ENCODE assay signal across 9 cellular contexts in the genomic region with DNA sequence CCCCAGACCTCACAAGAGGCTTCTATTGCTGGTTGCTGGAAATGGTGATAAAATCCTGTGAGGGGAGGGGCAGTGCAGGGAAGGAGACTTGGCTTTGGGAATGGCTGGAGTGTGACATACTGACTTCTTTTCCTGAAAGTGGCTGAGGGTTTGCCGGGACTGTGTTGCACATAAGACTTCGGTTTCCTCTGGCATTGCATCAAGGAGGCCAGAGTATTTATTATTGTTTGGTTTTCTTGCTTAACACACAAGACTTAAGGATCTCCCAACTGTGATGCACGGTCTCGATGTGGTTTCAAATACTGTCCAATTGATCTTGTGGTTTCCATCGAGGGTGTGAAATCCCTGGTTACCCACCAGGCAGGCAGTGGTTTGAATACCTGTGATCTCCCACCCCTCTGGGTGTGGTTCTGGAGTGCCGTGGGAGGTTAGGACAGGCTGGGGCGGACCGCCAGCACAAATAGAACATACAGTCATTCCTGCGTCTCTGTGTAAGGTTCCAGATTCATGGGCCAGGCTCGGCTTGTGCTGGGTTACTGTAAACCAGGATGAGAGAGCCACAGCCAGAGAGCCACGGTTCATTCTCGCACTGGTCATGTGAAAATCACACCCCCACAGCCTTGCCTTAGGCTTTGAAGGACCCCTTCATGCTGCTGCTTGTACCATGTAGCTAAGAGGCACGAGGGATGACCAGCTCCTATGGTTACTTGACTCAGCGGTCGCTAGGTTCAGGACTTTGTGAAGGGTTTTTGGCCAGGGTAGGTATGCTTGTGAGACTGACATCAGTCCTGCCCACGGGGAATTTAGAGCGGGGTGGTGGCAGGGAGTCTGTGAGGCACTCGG. TPM values are rescaled to one million over a fixed set of nuclear protein-coding genes. Genes with fewer than 3 reads are reported as not detected.
DNase-seq lines count a peak whose midpoint lies in the region; ATAC-seq and TF ChIP-seq lines count a peak whose summit lies in the region.
"Had no signal": no experiment of that assay in that cellular context is flagged by ENCODE, and none has a peak within 500 bp of the region (broad histone marks: within the 10 kb centered on the region; RNA-seq: fewer than 3 reads in every experiment).

No MANE protein-coding gene starts in this region.

- no peaks in the 10 kb centered on the region for H3K36me3 ChIP-seq in KMS-11 (ENCODE audit: insufficient read depth)
- H3K36me3 ChIP-seq in left lung, result no peaks in the 10 kb centered on the region
- peaks cover 2 to 3% of the 10 kb centered on the region in 2 donors for H3K36me3 ChIP-seq in stomach smooth muscle (ENCODE audit: control insufficient read depth in 2 of 2, insufficient read depth in 2 of 2, low read length in 2 of 2)

- no peak overlapping the region for H3K27ac ChIP-seq in KMS-11
- peak overlapping the region; percentile 77 to 91 for H3K27ac ChIP-seq in left lung
- H3K27ac ChIP-seq in stomach smooth muscle (ENCODE audit: low read length), result peak overlapping the region; percentile 93

- no peak overlapping the region for H3K4me3 Mint-ChIP-seq in central memory CD8-positive, alpha-beta T cell
- H3K4me3 Mint-ChIP-seq: activated B cell treated with CpG ODN at 0.5 μM for 24 hours had no signal

- H3K9me3 ChIP-seq in left lung (no peaks in the 10 kb centered on the region), stomach smooth muscle (ENCODE audit: control insufficient read depth in 2 of 2, low read length in 2 of 2) (no peaks in the 10 kb centered on the region)

- no peaks in the 10 kb centered on the region for H3K9me3 Mint-ChIP-seq in central memory CD8-positive, alpha-beta T cell
- H3K9me3 Mint-ChIP-seq: activated B cell treated with CpG ODN at 0.5 μM for 24 hours had no signal

- no peak overlapping the region for H2AFZ ChIP-seq in KMS-11 (ENCODE audit: low read depth)

- H3K27me3 Mint-ChIP-seq in central memory CD8-positive, alpha-beta T cell, result no peaks in the 10 kb centered on the region
- H3K27me3 Mint-ChIP-seq: activated B cell treated with CpG ODN at 0.5 μM for 24 hours had no signal

- ATAC-seq in central memory CD8-positive, alpha-beta T cell (replicated peaks; ENCODE audit: extremely low read depth, poor library complexity, severe bottlenecking), result no peak
- ATAC-seq in left lung (peak; percentile 80), GM21526 (IDR thresholded peaks at IDR 0.05; ENCODE audit: low FRiP score, unreplicated experiment) (no peak), GM19324 (IDR thresholded peaks at IDR 0.05; ENCODE audit: low FRiP score, unreplicated experiment) (no peak), HG03342 (IDR thresholded peaks at IDR 0.05; ENCODE audit: unreplicated experiment) (no peak)

- H3K36me3 Mint-ChIP-seq in central memory CD8-positive, alpha-beta T cell (ENCODE audit: insufficient read depth), result peaks cover 9% of the 10 kb centered on the region

- peaks cover 20% of the 10 kb centered on the region; the same call in 1 of the 2 replicates for H3K79me2 ChIP-seq in KMS-11 (ENCODE audit: insufficient read depth, low read depth)

- TF ChIP-seq CTCF in KMS-11 (conservative IDR thresholded peaks at IDR 0.05; ENCODE audit: low read depth, low read length), result no peak
- TF ChIP-seq CTCF in left lung (IDR thresholded peaks at IDR 0.05), result no peak

- 0 out of 2 replicates have a peak overlapping the region, but pooled peaks have one; percentile 34 for H3K4me2 ChIP-seq in KMS-11

- H3K9ac ChIP-seq in KMS-11, result no peak overlapping the region
- peak overlapping the region; percentile 25 to 68 for H3K9ac ChIP-seq in stomach smooth muscle (ENCODE audit: low read length in 2 of 2)

- H3K4me3 ChIP-seq in KMS-11 (IDR thresholded peaks at IDR 0.05; ENCODE audit: insufficient read depth, low read depth, low read length) (no peak overlapping the region), left lung (no peak overlapping the region), stomach smooth muscle (ENCODE audit: low read length in 2 of 2) (peak overlapping the region; percentile 22 to 63)

- H3K4me1 ChIP-seq in KMS-11 (ENCODE audit: low read depth, poor library complexity, severe bottlenecking) (peaks cover 40% of the 10 kb centered on the region), left lung (peaks cover 72 to 93% of the 10 kb centered on the region in 2 donors), stomach smooth muscle (ENCODE audit: control insufficient read depth, insufficient read depth, low read length) (peaks cover 71% of the 10 kb centered on the region)

- H3K27me3 ChIP-seq in KMS-11 (ENCODE audit: insufficient read depth, low read depth) (no peaks in the 10 kb centered on the region), left lung (no peaks in the 10 kb centered on the region), stomach smooth muscle (ENCODE audit: control insufficient read depth in 1 of 2, insufficient read depth in 2 of 2, low read length in 2 of 2) (no peaks in the 10 kb centered on the region)

- peaks cover 71% of the 10 kb centered on the region for H3K4me1 Mint-ChIP-seq in central memory CD8-positive, alpha-beta T cell

- H3K27ac Mint-ChIP-seq in central memory CD8-positive, alpha-beta T cell (ENCODE audit: low read depth), result peak overlapping the region; percentile 42
- H3K27ac Mint-ChIP-seq: activated B cell treated with CpG ODN at 0.5 μM for 24 hours had no signal

- no peak for DNase-seq in central memory CD8-positive, alpha-beta T cell (ENCODE audit: low spot score in 2 of 2)
- DNase-seq in left lung, result peak in 1 of 2 donors; percentile 68
- no peak for DNase-seq in NCI-H2196 (lab: John Stamatoyannopoulos, UW; ENCODE audit: unreplicated experiment)
- DNase-seq: activated B cell treated with CpG ODN at 0.5 μM for 24 hours had no signal

- no peaks in the 10 kb centered on the region for H4K20me1 ChIP-seq in KMS-11 (ENCODE audit: insufficient read depth)

- intact Hi-C loops in left lung (cut with DNase I), result no loop called here

RNA-seq across cellular contexts. Expression of a gene that starts 39.2 kb away (rescaled TPM):
- total RNA-seq in left lung, result 10 to 100 TPM; 48.4 to 49.8 TPM

RNA-seq across cellular contexts. Expression of a gene that starts 54.3 kb away (rescaled TPM):
- under 1 TPM; 0.52 to 0.58 TPM for total RNA-seq in left lung
- total RNA-seq: activated B cell treated with CpG ODN at 0.5 μM for 24 hours had no signal

Comparison
In these comparisons a context has a peak if more than half of its experiments do, and no peak if none do; other contexts are left out.
1. H3K4me3 ChIP-seq: peak in stomach smooth muscle (2 of 2); none in KMS-11 (single experiment) and left lung (0 of 2).